Comparison of ENCODE assay signal across 1 cellular context in genomic region chr1:155070721-155071556, GRCh38.
TF ChIP-seq lines count a peak whose summit lies in the region.

No MANE protein-coding gene starts in this region.

TF ChIP-seq in HepG2, 621 proteins besides CTCF, POLR2A, EP300 and RAD21 (continued from another document and continues in another):
- TF ChIP-seq ZNF574 (CRISPR knock-in tag; IDR thresholded peaks at IDR 0.05) = peak; percentile 44; the same call in 1 of the 2 replicates
- no peak for TF ChIP-seq ZBTB39 (CRISPR knock-in tag; IDR thresholded peaks at IDR 0.05)
- TF ChIP-seq ZNF775 (CRISPR knock-in tag; IDR thresholded peaks at IDR 0.05; ENCODE audit: borderline replicate concordance) = no peak
- no peak for TF ChIP-seq ZNF18 (CRISPR knock-in tag; IDR thresholded peaks at IDR 0.05; ENCODE audit: insufficient replicate concordance)
- TF ChIP-seq ZNF614 (CRISPR knock-in tag; IDR thresholded peaks at IDR 0.05; ENCODE audit: borderline replicate concordance) = 0 out of 2 replicates have a peak, but pooled peaks have one; percentile 27
- TF ChIP-seq ARID5B (CRISPR knock-in tag; IDR thresholded peaks at IDR 0.05) = peak; percentile 40; the same call in 1 of the 2 replicates
- TF ChIP-seq SRSF1 (optimal IDR thresholded peaks at IDR 0.05; ENCODE audit: low read depth, low read length) = no peak
- no peak for TF ChIP-seq ZNF383 (CRISPR knock-in tag; IDR thresholded peaks at IDR 0.05; ENCODE audit: borderline replicate concordance)
- TF ChIP-seq NFAT5 (CRISPR knock-in tag; IDR thresholded peaks at IDR 0.05) = no peak
- peak; percentile 70; the same call in 1 of the 3 replicates for TF ChIP-seq MXI1 (IDR thresholded peaks at IDR 0.05; ENCODE audit: borderline replicate concordance, low read depth, low read length)
- TF ChIP-seq ZNF788 (CRISPR knock-in tag; IDR thresholded peaks at IDR 0.05; ENCODE audit: borderline replicate concordance) = peak; percentile 70; the same call in 1 of the 2 replicates
- TF ChIP-seq ZNF121 (CRISPR knock-in tag; IDR thresholded peaks at IDR 0.05) = peak; percentile 60; the same call in 1 of the 2 replicates
- TF ChIP-seq PBX3 (CRISPR knock-in tag; IDR thresholded peaks at IDR 0.05; ENCODE audit: borderline replicate concordance) = no peak
- TF ChIP-seq ERF (CRISPR knock-in tag; IDR thresholded peaks at IDR 0.05) = peak; percentile 55; the same call in 1 of the 2 replicates
- TF ChIP-seq REXO4 (CRISPR knock-in tag; IDR thresholded peaks at IDR 0.05; ENCODE audit: borderline replicate concordance) = no peak
- TF ChIP-seq PRDM15 (CRISPR knock-in tag; IDR thresholded peaks at IDR 0.05) = no peak
- peak; percentile 70 for TF ChIP-seq SAP130 (CRISPR knock-in tag; IDR thresholded peaks at IDR 0.05; ENCODE audit: low read depth)
- TF ChIP-seq SSRP1 (CRISPR knock-in tag; IDR thresholded peaks at IDR 0.05) = no peak; the same call in 1 of the 2 replicates
- TF ChIP-seq ZNF597 (CRISPR knock-in tag; IDR thresholded peaks at IDR 0.05) = no peak
- peak; percentile 38 for TF ChIP-seq SALL1 (CRISPR knock-in tag; IDR thresholded peaks at IDR 0.05)
- peak; percentile 66 for TF ChIP-seq RFX1 (IDR thresholded peaks at IDR 0.05)
- no peak for TF ChIP-seq PHF20 (CRISPR knock-in tag; IDR thresholded peaks at IDR 0.05)
- peak; percentile 53; the same call in 1 of the 2 replicates for TF ChIP-seq SPEN (CRISPR knock-in tag; IDR thresholded peaks at IDR 0.05; ENCODE audit: low read depth)
- TF ChIP-seq ZNF484 (CRISPR knock-in tag; IDR thresholded peaks at IDR 0.05; ENCODE audit: borderline replicate concordance, low read depth) = no peak
- TF ChIP-seq ZFP90 (CRISPR knock-in tag; IDR thresholded peaks at IDR 0.05; ENCODE audit: borderline replicate concordance) = no peak
- TF ChIP-seq YY1 (IDR thresholded peaks at IDR 0.05; ENCODE audit: insufficient read depth, insufficient replicate concordance, low read depth, low read length) = peak; percentile 27
- TF ChIP-seq ZNF772 (CRISPR knock-in tag; IDR thresholded peaks at IDR 0.05) = peak; percentile 64; the same call in 1 of the 2 replicates
- peak; percentile 63; the same call in 1 of the 2 replicates for TF ChIP-seq ZNF710 (CRISPR knock-in tag; IDR thresholded peaks at IDR 0.05; ENCODE audit: borderline replicate concordance)
